In the genomic region with DNA sequence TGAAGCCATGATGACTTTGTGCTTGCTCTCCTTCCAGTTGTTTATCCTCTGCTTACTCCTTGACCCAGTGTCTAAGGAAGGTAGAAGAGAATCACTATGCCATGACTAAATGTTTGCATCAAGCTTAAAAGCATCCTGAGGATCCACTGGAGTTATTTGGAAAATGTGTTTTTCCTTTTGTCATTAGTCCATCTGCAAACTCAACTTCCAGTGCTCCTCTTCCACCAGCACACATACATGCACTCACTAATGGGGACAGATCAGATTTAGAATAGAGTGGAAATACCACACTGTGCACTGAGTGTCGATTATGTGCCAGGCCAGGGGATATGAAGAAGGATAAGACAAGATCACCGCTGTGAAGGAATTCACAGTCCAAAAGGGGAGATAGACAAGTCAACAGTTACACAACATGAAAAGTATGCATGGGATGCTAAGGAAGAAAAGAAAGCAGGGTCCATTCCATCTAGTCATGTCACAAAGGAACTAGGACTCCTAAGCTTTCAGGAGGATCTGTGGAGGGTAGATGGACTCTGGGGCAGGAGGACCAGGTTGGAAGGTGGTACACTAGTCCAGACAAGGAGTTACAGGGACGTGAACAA, we compare ENCODE assay signal across 14 cellular contexts. TPM values are rescaled to one million over a fixed set of nuclear protein-coding genes. Genes with fewer than 3 reads are reported as not detected.
DNase-seq lines count a peak whose midpoint lies in the region; ATAC-seq and TF ChIP-seq lines count a peak whose summit lies in the region.
"Had no signal": no experiment of that assay in that cellular context is flagged by ENCODE, and none has a peak within 500 bp of the region (broad histone marks: within the 10 kb centered on the region; RNA-seq: fewer than 3 reads in every experiment).

No MANE protein-coding gene starts in this region.

- H3K27ac Mint-ChIP-seq in activated CD4-positive, alpha-beta T cell treated with anti-CD3 and anti-CD28 coated beads, Interleukin-2, amount 10 ng/mL, durations not matched to agents 24 days and 14 days: no peak overlapping the region
- H3K27ac Mint-ChIP-seq in T-helper 17 cell (peak overlapping the region; percentile 93), progenitor cell of endocrine pancreas (peak overlapping the region; percentile 13)

- TF ChIP-seq CTCF in progenitor cell of endocrine pancreas (IDR thresholded peaks at IDR 0.05; ENCODE audit: unreplicated experiment) (no peak), omental fat pad (IDR thresholded peaks at IDR 0.05) (no peak)

- peak overlapping the region; percentile 93 for H3K27ac ChIP-seq in epithelial cell of prostate
- H3K27ac ChIP-seq: gastroesophageal sphincter, left ventricle myocardium inferior, prostate gland, suprapubic skin had no signal

- no peaks in the 10 kb centered on the region for H3K27me3 Mint-ChIP-seq in activated CD4-positive, alpha-beta T cell treated with anti-CD3 and anti-CD28 coated beads, Interleukin-2, amount 10 ng/mL, durations not matched to agents 24 days and 14 days
- H3K27me3 Mint-ChIP-seq in T-helper 17 cell (no peaks in the 10 kb centered on the region), progenitor cell of endocrine pancreas (no peaks in the 10 kb centered on the region)

- H3K4me1 Mint-ChIP-seq in activated CD4-positive, alpha-beta T cell treated with anti-CD3 and anti-CD28 coated beads, Interleukin-2, amount 10 ng/mL, durations not matched to agents 24 days and 14 days: peaks cover 46% of the 10 kb centered on the region
- H3K4me1 Mint-ChIP-seq in T-helper 17 cell: peaks cover 34% of the 10 kb centered on the region
- H3K4me1 Mint-ChIP-seq in progenitor cell of endocrine pancreas (ENCODE audit: low read depth): peaks cover 17% of the 10 kb centered on the region

- H3K9me3 ChIP-seq in T-helper 17 cell (ENCODE audit: control insufficient read depth, low read length, poor library complexity, severe bottlenecking): no peaks in the 10 kb centered on the region
- H3K9me3 ChIP-seq: gastroesophageal sphincter, left ventricle myocardium inferior, prostate gland, suprapubic skin had no signal

- intact Hi-C loops in activated CD4-positive, alpha-beta T cell treated with anti-CD3 and anti-CD28 coated beads, Interleukin-2, amount 10 ng/mL, durations not matched to agents 24 days and 14 days (cut with micrococcal nuclease): loop anchor here (5.0 to 10.0 kb wide), 3 partner anchors 58 to 560 kb away; partner anchors contain the start of gene SLAIN2
- intact Hi-C loops in Right ventricle myocardium superior (cut with DNase I): no loop called here

- no peak for DNase-seq in activated CD4-positive, alpha-beta T cell treated with anti-CD3 and anti-CD28 coated beads, Interleukin-2, amount 10 ng/mL, durations not matched to agents 24 days and 14 days
- DNase-seq in activated CD4-positive, alpha-beta T cell treated with anti-CD3 and anti-CD28 coated beads for 4 hours: no peak
- DNase-seq in T-helper 17 cell (no peak), epithelial cell of prostate (ENCODE audit: low read depth, low spot score) (no peak), progenitor cell of endocrine pancreas (ENCODE audit: low spot score, unreplicated experiment) (no peak), Right ventricle myocardium superior (no peak), omental fat pad (ENCODE audit: low spot score) (no peak)
- DNase-seq: activated gamma-delta T cell treated with Interleukin-2 at 50 U/mL for 16 hours; left ventricle myocardium inferior; stimulated activated CD4-positive, alpha-beta T cell treated with anti-CD3 and anti-CD28 coated beads, Interleukin-4, amount 100 ng/mL, for 24 hours had no signal

- peaks cover 35% of the 10 kb centered on the region for H3K36me3 Mint-ChIP-seq in activated CD4-positive, alpha-beta T cell treated with anti-CD3 and anti-CD28 coated beads, Interleukin-2, amount 10 ng/mL, durations not matched to agents 24 days and 14 days (ENCODE audit: low read depth)
- H3K36me3 Mint-ChIP-seq in T-helper 17 cell (ENCODE audit: low read depth) (peaks cover 15% of the 10 kb centered on the region), progenitor cell of endocrine pancreas (ENCODE audit: insufficient read depth) (peaks cover 15% of the 10 kb centered on the region)

- ATAC-seq in T-helper 17 cell: no peak
- no peak for ATAC-seq in Right ventricle myocardium superior (ENCODE audit: poor library complexity)
- no peak for ATAC-seq in activated CD4-positive, CD25-positive, alpha-beta regulatory T cell treated with anti-CD3 and anti-CD28 coated beads, Interleukin-2, amount 50 U/mL, for 24 hours
- no peak for ATAC-seq in omental fat pad (ENCODE audit: low FRiP score)
- ATAC-seq: gastroesophageal sphincter had no signal

- H3K4me3 Mint-ChIP-seq in activated CD4-positive, alpha-beta T cell treated with anti-CD3 and anti-CD28 coated beads, Interleukin-2, amount 10 ng/mL, durations not matched to agents 24 days and 14 days: peak overlapping the region; percentile 94
- H3K4me3 Mint-ChIP-seq in T-helper 17 cell: peak overlapping the region; percentile 99
- H3K4me3 Mint-ChIP-seq in progenitor cell of endocrine pancreas (ENCODE audit: low read depth): peak overlapping the region; percentile 90

- H3K9me3 Mint-ChIP-seq in activated CD4-positive, alpha-beta T cell treated with anti-CD3 and anti-CD28 coated beads, Interleukin-2, amount 10 ng/mL, durations not matched to agents 24 days and 14 days: no peaks in the 10 kb centered on the region
- H3K9me3 Mint-ChIP-seq in progenitor cell of endocrine pancreas (ENCODE audit: low read depth): no peaks in the 10 kb centered on the region

RNA-seq across cellular contexts. Expression of gene OCIAD2, which starts 1.9 kb away (rescaled TPM):
- 54.1 and 65.3 TPM in 2 replicates for total RNA-seq in activated CD4-positive, alpha-beta T cell treated with anti-CD3 and anti-CD28 coated beads, Interleukin-2, amount 10 ng/mL, durations not matched to agents 24 days and 14 days
- total RNA-seq in T-helper 17 cell (10 to 100 TPM; 54.1 to 61.9 TPM), progenitor cell of endocrine pancreas (84.3 and 108 TPM in 2 replicates), Right ventricle myocardium superior (16.6 TPM), omental fat pad (10 to 100 TPM in 1 of 4 donors, 1 to 10 TPM in 3; 2.8 to 24.3 (median 4.5) TPM)
